14 cellular contexts compared by ENCODE assay signal in the genomic region with DNA sequence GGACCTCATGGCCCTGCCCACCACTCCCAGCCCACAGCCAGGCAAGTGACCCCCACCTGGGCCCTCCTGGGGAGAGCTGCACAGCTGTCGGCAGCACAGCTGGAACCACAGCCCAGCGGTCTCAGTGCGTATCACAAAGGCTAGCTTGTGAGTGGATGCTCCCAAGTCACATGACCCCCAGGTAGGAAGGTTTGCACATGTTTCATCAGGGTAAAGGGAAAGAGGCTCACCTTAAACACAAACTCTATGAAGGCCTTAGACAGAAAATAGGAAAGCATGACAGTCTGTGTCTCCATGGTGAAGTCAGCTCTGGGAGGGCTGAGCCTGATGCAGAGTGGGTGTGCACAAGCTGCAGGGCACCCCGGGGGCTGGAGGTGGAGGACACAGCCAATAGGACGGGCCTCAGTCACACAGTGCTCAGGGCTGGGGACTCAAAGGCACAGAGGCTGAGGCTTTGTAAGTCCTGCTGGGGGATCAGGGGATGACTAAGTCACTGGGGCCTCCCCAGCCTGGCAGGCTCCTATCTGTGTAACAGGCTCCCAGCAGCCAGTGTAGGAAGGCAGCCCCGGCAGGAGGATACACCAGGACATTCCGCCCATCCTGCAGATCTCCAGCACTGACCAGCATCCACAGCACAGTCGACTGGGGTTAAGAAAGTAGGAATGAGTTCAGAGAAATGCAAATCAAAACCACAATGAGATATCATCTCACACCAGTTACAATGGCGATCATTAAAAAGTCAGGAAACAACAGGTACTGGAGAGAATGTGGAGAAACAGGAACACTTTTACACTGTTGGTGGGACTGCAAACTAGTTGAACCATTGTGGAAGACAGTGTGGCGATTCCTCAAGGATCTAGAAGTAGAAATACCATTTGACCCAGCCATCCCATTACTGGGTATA. TPM values are rescaled to one million over a fixed set of nuclear protein-coding genes. Genes with fewer than 3 reads are reported as not detected.
DNase-seq lines count a peak whose midpoint lies in the region; ATAC-seq and TF ChIP-seq lines count a peak whose summit lies in the region.
"Had no signal": no experiment of that assay in that cellular context is flagged by ENCODE, and none has a peak within 500 bp of the region (broad histone marks: within the 10 kb centered on the region; RNA-seq: fewer than 3 reads in every experiment).

No MANE protein-coding gene starts in this region.

- no peaks in the 10 kb centered on the region for H3K36me3 Mint-ChIP-seq in WTC11

- intact Hi-C loops in left ventricle myocardium superior (cut with micrococcal nuclease) (no loop called here), left ventricle myocardium inferior (cut with micrococcal nuclease) (no loop called here), aorta (cut with DNase I) (no loop called here)

- H3K9me3 ChIP-seq in left ventricle myocardium inferior (replicated peaks) (no peaks in the 10 kb centered on the region), aorta (ENCODE audit: control insufficient read depth, low read length) (no peaks in the 10 kb centered on the region), gastroesophageal sphincter (no peaks in the 10 kb centered on the region)
- H3K9me3 ChIP-seq: upper lobe of left lung had no signal

- peaks cover 14% of the 10 kb centered on the region for H3K4me1 Mint-ChIP-seq in WTC11

- no peak for TF ChIP-seq EP300 in gastroesophageal sphincter (IDR thresholded peaks at IDR 0.05)

- H3K4me3 ChIP-seq in left ventricle myocardium inferior (no peak overlapping the region), aorta (ENCODE audit: low read length in 2 of 2) (no peak overlapping the region), gastroesophageal sphincter (no peak overlapping the region)
- H3K4me3 ChIP-seq: upper lobe of left lung had no signal

- TF ChIP-seq POLR2A in gastroesophageal sphincter (IDR thresholded peaks at IDR 0.05) = no peak

- H3K27me3 ChIP-seq in left ventricle myocardium inferior (ENCODE audit: low read depth) (no peaks in the 10 kb centered on the region), foreskin keratinocyte (no peaks in the 10 kb centered on the region), aorta (ENCODE audit: control insufficient read depth in 1 of 2, insufficient read depth in 2 of 2, low read length in 1 of 2) (no peaks in the 10 kb centered on the region), gastroesophageal sphincter (no peaks in the 10 kb centered on the region)
- H3K27me3 ChIP-seq: upper lobe of left lung had no signal

- no peaks in the 10 kb centered on the region for H3K36me3 ChIP-seq in left ventricle myocardium inferior
- H3K36me3 ChIP-seq in aorta (ENCODE audit: control insufficient read depth in 1 of 2, insufficient read depth in 2 of 2, low read length in 1 of 2) = no peaks in the 10 kb centered on the region
- no peaks in the 10 kb centered on the region for H3K36me3 ChIP-seq in gastroesophageal sphincter
- H3K36me3 ChIP-seq: upper lobe of left lung had no signal

- no peaks in the 10 kb centered on the region for H3K27me3 Mint-ChIP-seq in WTC11 (ENCODE audit: low read depth)

- TF ChIP-seq CTCF in left ventricle myocardium inferior (IDR thresholded peaks at IDR 0.05; ENCODE audit: borderline replicate concordance) (no peak), WTC11 (IDR thresholded peaks at IDR 0.05) (no peak), foreskin keratinocyte (conservative IDR thresholded peaks at IDR 0.05) (no peak), gastroesophageal sphincter (IDR thresholded peaks at IDR 0.05) (no peak)

- H3K9me3 Mint-ChIP-seq in WTC11 = no peaks in the 10 kb centered on the region
- H3K9me3 Mint-ChIP-seq: activated T-helper 2 cell treated with anti-CD3 and anti-CD28 coated beads, Interferon-gamma antibody, Interleukin-2, Interleukin-4, amounts not matched to agents 10 μg/mL and 5 μg/mL and 100 μg/mL, durations not matched to agents 14 hours and 24 hours and 36 hours had no signal

- peak overlapping the region; percentile 21; the same call in 1 of the 2 replicates for H3K27ac Mint-ChIP-seq in WTC11
- H3K27ac Mint-ChIP-seq: activated T-helper 2 cell treated with anti-CD3 and anti-CD28 coated beads, Interferon-gamma antibody, Interleukin-2, Interleukin-4, amounts not matched to agents 10 μg/mL and 5 μg/mL and 100 μg/mL, durations not matched to agents 14 hours and 24 hours and 36 hours had no signal

- POLR2A ChIA-PET in WTC11 (lab: Charles Lee) = no interaction called here

- DNase-seq in left ventricle myocardium superior (peak; percentile 22), left ventricle myocardium inferior (no peak), WTC11 (ENCODE audit: low spot score) (no peak), foreskin keratinocyte (peak; percentile 72 to 84), aorta (no peak)
- DNase-seq in activated CD4-positive, CD25-positive, alpha-beta regulatory T cell (lab: John Stamatoyannopoulos, UW) = no peak
- DNase-seq: hypothalamus, NCI-H1092, NCI-H2227 treated with DMSO at 0.1 percent for 48 hours, occipital lobe had no signal

- H3K27ac ChIP-seq in left ventricle myocardium inferior (replicated peaks) (no peak overlapping the region), foreskin keratinocyte (peak overlapping the region; percentile 91), aorta (ENCODE audit: low read depth in 1 of 2, low read length in 2 of 2) (no peak overlapping the region), gastroesophageal sphincter (no peak overlapping the region)
- H3K27ac ChIP-seq: upper lobe of left lung had no signal

- WGBS in aorta, 2 donors = 90 to 94% methylated on average over 10 of the region's 10 CpGs
- 60 to 88% methylated on average over 3 to 4 of the region's 10 CpGs for WGBS in gastroesophageal sphincter (ENCODE audit: low coverage in 1 of 2), 2 donors

- no peaks in the 10 kb centered on the region for H3K4me1 ChIP-seq in left ventricle myocardium inferior
- H3K4me1 ChIP-seq in foreskin keratinocyte = peaks cover 17% of the 10 kb centered on the region
- H3K4me1 ChIP-seq in aorta (ENCODE audit: control insufficient read depth in 1 of 2, insufficient read depth in 2 of 2, low read length in 2 of 2) = no peaks in the 10 kb centered on the region
- no peaks in the 10 kb centered on the region for H3K4me1 ChIP-seq in gastroesophageal sphincter
- H3K4me1 ChIP-seq: upper lobe of left lung had no signal

- CTCF ChIA-PET in WTC11 (lab: Charles Lee) = interaction anchor here (0.5 to 1.6 kb wide), 4 partner anchors 18 to 147 kb away, joined by 3 to 8 read pairs (median 4); no protein-coding TSS in a partner anchor

- ATAC-seq in left ventricle myocardium superior (no peak), WTC11 (no peak), foreskin keratinocyte (peak; percentile 56), aorta (ENCODE audit: low FRiP score) (peak; percentile 6), gastroesophageal sphincter (no peak), HG02798 (IDR thresholded peaks at IDR 0.05; ENCODE audit: poor library complexity, unreplicated experiment) (no peak)

- no peak overlapping the region for H3K4me3 Mint-ChIP-seq in WTC11

TF ChIP-seq in WTC11, 78 proteins besides CTCF, POLR2A, EP300 and RAD21:
- TF ChIP-seq NR3C1 (CRISPR knock-in tag; conservative IDR thresholded peaks at IDR 0.05; ENCODE audit: low read depth) (no peak), ZNF423 (CRISPR knock-in tag; IDR thresholded peaks at IDR 0.05) (peak; percentile 96), USF2 (CRISPR knock-in tag; IDR thresholded peaks at IDR 0.05) (peak; percentile 70)
- TF ChIP-seq, protein P1, sequence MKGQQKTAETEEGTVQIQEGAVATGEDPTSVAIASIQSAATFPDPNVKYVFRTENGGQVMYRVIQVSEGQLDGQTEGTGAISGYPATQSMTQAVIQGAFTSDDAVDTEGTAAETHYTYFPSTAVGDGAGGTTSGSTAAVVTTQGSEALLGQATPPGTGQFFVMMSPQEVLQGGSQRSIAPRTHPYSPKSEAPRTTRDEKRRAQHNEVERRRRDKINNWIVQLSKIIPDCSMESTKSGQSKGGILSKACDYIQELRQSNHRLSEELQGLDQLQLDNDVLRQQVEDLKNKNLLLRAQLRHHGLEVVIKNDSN (CRISPR knock-in tag; IDR thresholded peaks at IDR 0.05) = peak; percentile 65

RNA-seq across cellular contexts. Expression of gene CELSR1, which starts 22.0 kb away (rescaled TPM):
- total RNA-seq in left ventricle myocardium superior (9.7 TPM), left ventricle myocardium inferior (8.9 TPM), WTC11 (2021) (16.8 to 20.8 TPM (median 19.9 TPM) in 3 replicates), foreskin keratinocyte (19.2 and 24.9 TPM in 2 replicates), aorta (1 to 10 TPM; 2.3 to 3.0 TPM), gastroesophageal sphincter (1 to 10 TPM; 1.7 to 4.8 (median 4.3) TPM)
- polyA plus RNA-seq in foreskin keratinocyte (9.8 and 13.1 TPM in 2 replicates), aorta (under 1 TPM; 0.15 to 0.38 TPM)

Comparison
In these comparisons a context has a peak if more than half of its experiments do, and no peak if none do; other contexts are left out.
1. DNase-seq: peak in left ventricle myocardium superior (single experiment) and foreskin keratinocyte (2 of 2); none in left ventricle myocardium inferior (single experiment), WTC11 (single experiment), aorta (0 of 2) and activated CD4-positive, CD25-positive, alpha-beta regulatory T cell (0 of 4).
2. ATAC-seq: peak in foreskin keratinocyte (single experiment) and aorta (single experiment); none in left ventricle myocardium superior (single experiment), WTC11 (single experiment), gastroesophageal sphincter (single experiment) and HG02798 (single experiment).